10 cellular contexts compared by ENCODE assay signal in the genomic region with DNA sequence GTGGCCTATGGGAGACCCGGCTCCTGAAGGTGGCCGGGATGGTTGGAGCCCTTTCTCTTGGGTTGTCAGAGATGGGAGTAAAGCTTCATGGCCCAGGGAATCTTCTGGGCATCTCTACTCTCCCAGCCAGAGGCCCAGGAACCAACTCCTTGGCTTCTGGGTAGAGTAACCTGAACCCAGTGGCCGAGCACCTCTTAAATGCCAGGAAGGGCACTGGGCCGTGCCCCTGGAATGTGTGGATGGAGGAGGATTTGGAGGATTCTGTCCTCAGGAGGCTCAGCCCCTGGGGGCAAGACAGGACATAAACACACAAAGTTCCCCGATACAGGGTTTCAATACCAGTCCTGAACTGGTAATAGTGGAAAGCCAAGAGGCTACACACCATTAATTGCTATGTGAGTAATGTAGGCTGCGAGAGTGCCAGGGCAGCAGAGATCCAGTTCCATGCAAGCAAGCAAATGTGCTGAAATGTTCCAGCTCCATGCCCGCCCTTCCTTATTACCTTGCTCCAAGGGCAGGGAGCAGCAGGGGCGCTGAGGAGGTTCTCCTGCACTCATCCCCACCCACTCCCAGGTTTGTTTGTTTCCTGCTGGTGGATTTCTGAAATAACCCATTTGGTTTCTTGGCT. TPM values are rescaled to one million over a fixed set of nuclear protein-coding genes. Genes with fewer than 3 reads are reported as not detected.
DNase-seq lines count a peak whose midpoint lies in the region; ATAC-seq and TF ChIP-seq lines count a peak whose summit lies in the region.
"Had no signal": no experiment of that assay in that cellular context is flagged by ENCODE, and none has a peak within 500 bp of the region (broad histone marks: within the 10 kb centered on the region; RNA-seq: fewer than 3 reads in every experiment).

No MANE protein-coding gene starts in this region.

- no peaks in the 10 kb centered on the region for H3K9me3 Mint-ChIP-seq in nephron

- H3K4me1 Mint-ChIP-seq in nephron, result peaks cover 56% of the 10 kb centered on the region

- intact Hi-C loops in sciatic nerve (cut with DNase I), result no loop called here

- H3K4me1 ChIP-seq in BLaER1 treated with 17β-estradiol and CSF1 and Interleukin-3, amounts not matched to agents 10 nM and 100 nM, result peaks cover 54 to 88% (median 84%) of the 10 kb centered on the region in 10 experiments
- peaks cover 43% of the 10 kb centered on the region for H3K4me1 ChIP-seq in Karpas-422 (ENCODE audit: low read length)

- peak overlapping the region in 2 of 3 experiments; percentile 6 to 54 for H3K27ac Mint-ChIP-seq in nephron

- no peak for ATAC-seq in sciatic nerve
- ATAC-seq in HG03025 (IDR thresholded peaks at IDR 0.05; ENCODE audit: low FRiP score, unreplicated experiment), result no peak

- peaks cover 57% of the 10 kb centered on the region for H3K79me2 ChIP-seq in Karpas-422 (ENCODE audit: low read length)

- H3K27me3 ChIP-seq in BLaER1 treated with 17β-estradiol and CSF1 and Interleukin-3, amounts not matched to agents 10 nM and 100 nM, result peaks cover 0 to 11% (median 0%) of the 10 kb centered on the region in 11 experiments; a peak in 2 of 22 replicates
- no peaks in the 10 kb centered on the region for H3K27me3 ChIP-seq in Karpas-422 (ENCODE audit: low read length)

- peaks cover 0 to 50% (median 40%) of the 10 kb centered on the region in 11 experiments; a peak in 17 of 22 replicates for H4K20me1 ChIP-seq in BLaER1 treated with 17β-estradiol and CSF1 and Interleukin-3, amounts not matched to agents 10 nM and 100 nM
- H4K20me1 ChIP-seq in Karpas-422 (ENCODE audit: insufficient read depth, low read depth, low read length), result peaks cover 5% of the 10 kb centered on the region; the same call in 1 of the 2 replicates

- no peak overlapping the region for H2AFZ ChIP-seq in Karpas-422 (ENCODE audit: low read length)

- H3K4me3 Mint-ChIP-seq in nephron, result peak overlapping the region; percentile 79 to 85 (median 83)

- peak overlapping the region; percentile 93 to 100 (median 99) for H3K4me2 ChIP-seq in BLaER1 treated with 17β-estradiol and CSF1 and Interleukin-3, amounts not matched to agents 10 nM and 100 nM
- H3K4me2 ChIP-seq in Karpas-422 (ENCODE audit: low read depth, low read length, poor library complexity, severe bottlenecking), result peak overlapping the region; percentile 97

- DNase-seq in Karpas-422, result no peak
- DNase-seq in ecto neural progenitor cell (ENCODE audit: low spot score), result peak; percentile 43
- no peak for DNase-seq in sciatic nerve (ENCODE audit: low spot score)
- DNase-seq in activated CD4-positive, alpha-beta T cell treated with anti-CD3 and anti-CD28 coated beads, Interleukin-2, amount 50 U/mL, for 1 hour, result no peak
- DNase-seq in stimulated activated CD4-positive, alpha-beta T cell treated with anti-CD3 and anti-CD28 coated beads, Interleukin-4, amount 100 ng/mL, for 4 hours, result no peak
- DNase-seq: NCI-H226 had no signal

- H3K36me3 Mint-ChIP-seq in nephron (ENCODE audit: low read depth), result no peaks in the 10 kb centered on the region

- TF ChIP-seq CTCF in nephron (IDR thresholded peaks at IDR 0.05; ENCODE audit: unreplicated experiment in 3 of 3), result no peak

- H3K27ac ChIP-seq in BLaER1 treated with 17β-estradiol and CSF1 and Interleukin-3, amounts not matched to agents 10 nM and 100 nM, result peak overlapping the region in 9 of 11 experiments; percentile 75 to 87 (median 82); a peak in 17 of 22 replicates
- peak overlapping the region; percentile 90 for H3K27ac ChIP-seq in Karpas-422 (ENCODE audit: low read length)

- peaks cover 37% of the 10 kb centered on the region for H3K27me3 Mint-ChIP-seq in nephron (ENCODE audit: low read depth)

- H3K4me3 ChIP-seq in BLaER1 treated with 17β-estradiol and CSF1 and Interleukin-3, amounts not matched to agents 10 nM and 100 nM, result peak overlapping the region; percentile 69 to 90 (median 82)
- H3K4me3 ChIP-seq in Karpas-422 (ENCODE audit: low read length), result peak overlapping the region; percentile 96

- no peaks in the 10 kb centered on the region for H3K9me2 ChIP-seq in Karpas-422 (replicated peaks; ENCODE audit: insufficient read depth, low read length)

- H3K36me3 ChIP-seq in BLaER1 treated with 17β-estradiol and CSF1 and Interleukin-3, amounts not matched to agents 10 nM and 100 nM, result peaks cover 0 to 10% (median 2%) of the 10 kb centered on the region in 11 experiments; a peak in 2 of 22 replicates
- peaks cover 2% of the 10 kb centered on the region; the same call in 1 of the 2 replicates for H3K36me3 ChIP-seq in Karpas-422 (ENCODE audit: insufficient read depth, low read length)

- peak overlapping the region; percentile 74 to 92 (median 84); a peak in 21 of 22 replicates for H3K9ac ChIP-seq in BLaER1 treated with 17β-estradiol and CSF1 and Interleukin-3, amounts not matched to agents 10 nM and 100 nM
- H3K9ac ChIP-seq in Karpas-422 (ENCODE audit: low read length), result peak overlapping the region; percentile 99

- no peaks in the 10 kb centered on the region for H3K9me3 ChIP-seq in BLaER1 treated with 17β-estradiol and CSF1 and Interleukin-3, amounts not matched to agents 10 nM and 100 nM (replicated peaks in 1 of 11)
- no peaks in the 10 kb centered on the region for H3K9me3 ChIP-seq in Karpas-422 (ENCODE audit: low read length)

RNA-seq across cellular contexts. Expression of gene PALD1, which starts 1.2 kb away (rescaled TPM):
- total RNA-seq in Karpas-422 (2014; rRNA removed; shearing (Covaris generic); ENCODE audit: low replicate concordance), result 54.7 and 106 TPM in 2 replicates
- 7.8 TPM for total RNA-seq in sciatic nerve

RNA-seq across cellular contexts. Expression of gene NODAL, which starts 38.3 kb away (rescaled TPM):
- not detected in 2 replicates for total RNA-seq in Karpas-422 (2014; rRNA removed; shearing (Covaris generic); ENCODE audit: low replicate concordance)
- not detected for total RNA-seq in sciatic nerve
- total RNA-seq: glomerular endothelial cell had no signal
